28 cellular contexts compared by ENCODE assay signal in the genomic region with DNA sequence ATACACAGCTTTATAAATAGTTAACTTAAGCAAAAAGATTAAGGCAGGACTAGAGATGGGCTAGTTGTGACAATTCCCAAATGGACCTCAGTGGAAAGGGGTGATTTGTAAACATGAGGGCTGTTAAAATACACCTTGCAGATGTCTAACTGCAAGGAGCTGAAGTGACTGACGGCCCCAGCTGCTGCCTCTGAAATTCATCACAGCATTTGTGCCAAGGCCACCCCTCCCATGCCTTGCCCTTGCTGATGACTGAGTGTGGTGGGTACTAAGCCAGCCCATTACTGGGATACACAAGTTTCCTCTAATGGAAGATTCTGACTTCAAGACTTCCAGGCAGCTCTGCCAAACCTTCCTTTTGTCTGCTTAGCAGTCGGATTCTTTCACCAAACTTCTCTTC. TPM values are rescaled to one million over a fixed set of nuclear protein-coding genes. Genes with fewer than 3 reads are reported as not detected.
"Had no signal": no experiment of that assay in that cellular context is flagged by ENCODE, and none has a peak within 500 bp of the region (broad histone marks: within the 10 kb centered on the region; RNA-seq: fewer than 3 reads in every experiment).

No MANE protein-coding gene starts in this region.

- H3K36me3 ChIP-seq: colonic mucosa, gastrocnemius medialis, heart right ventricle, left lung, prostate gland, right atrium auricular region, spleen, transverse colon, upper lobe of right lung, uterus had no signal

- H3K9me3 Mint-ChIP-seq: dendritic cell treated with granulocyte-macrophage colony-stimulating factor and Interleukin-4, amounts not matched to agents 40 ng/mL and 50 ng/mL, for 4 days; stimulated activated naive B cell treated with anti-CD40 and anti-IgM and Interleukin-4, amounts not matched to agents 10 μg/mL and 1 μg/mL and 100 μg/mL, for 72 hours; stimulated activated naive CD8-positive, alpha-beta T cell treated with anti-CD3 and anti-CD28 coated beads, Interleukin-15, Interleukin-2, amounts not matched to agents 100 ng/mL and 50 ng/mL, for 24 hours had no signal

- H3K4me1 ChIP-seq: colonic mucosa, gastrocnemius medialis, heart right ventricle, left lung, prostate gland, right atrium auricular region, spleen, transverse colon, upper lobe of right lung, uterus had no signal

- H3K9me3 ChIP-seq: colonic mucosa, gastrocnemius medialis, heart right ventricle, left lung, prostate gland, right atrium auricular region, spleen, transverse colon, upper lobe of right lung, uterus had no signal

- H3K4me1 Mint-ChIP-seq: endodermal cell; nephron progenitor cell; stimulated activated naive B cell treated with anti-CD40 and anti-IgM and Interleukin-4, amounts not matched to agents 10 μg/mL and 1 μg/mL and 100 μg/mL, for 72 hours had no signal

- H3K4me3 Mint-ChIP-seq: dendritic cell treated with granulocyte-macrophage colony-stimulating factor and Interleukin-4, amounts not matched to agents 40 ng/mL and 50 ng/mL, for 4 days; endodermal cell; naive thymus-derived CD8-positive, alpha-beta T cell; nephron progenitor cell; stimulated activated naive B cell treated with anti-CD40 and anti-IgM and Interleukin-4, amounts not matched to agents 10 μg/mL and 1 μg/mL and 100 μg/mL, for 72 hours; stimulated activated naive CD8-positive, alpha-beta T cell treated with anti-CD3 and anti-CD28 coated beads, Interleukin-15, Interleukin-2, amounts not matched to agents 100 ng/mL and 50 ng/mL, for 24 hours had no signal

- H3K27ac ChIP-seq: colonic mucosa, epithelial cell of prostate, gastrocnemius medialis, heart right ventricle, left lung, prostate gland, right atrium auricular region, spleen, transverse colon, upper lobe of right lung, uterus had no signal

- H3K36me3 Mint-ChIP-seq: naive thymus-derived CD8-positive, alpha-beta T cell; stimulated activated naive B cell treated with anti-CD40 and anti-IgM and Interleukin-4, amounts not matched to agents 10 μg/mL and 1 μg/mL and 100 μg/mL, for 72 hours had no signal

- H3K27ac Mint-ChIP-seq: dendritic cell treated with granulocyte-macrophage colony-stimulating factor and Interleukin-4, amounts not matched to agents 40 ng/mL and 50 ng/mL, for 4 days; endodermal cell; naive thymus-derived CD8-positive, alpha-beta T cell; nephron progenitor cell; stimulated activated naive B cell treated with anti-CD40 and anti-IgM and Interleukin-4, amounts not matched to agents 10 μg/mL and 1 μg/mL and 100 μg/mL, for 72 hours; stimulated activated naive CD8-positive, alpha-beta T cell treated with anti-CD3 and anti-CD28 coated beads, Interleukin-15, Interleukin-2, amounts not matched to agents 100 ng/mL and 50 ng/mL, for 24 hours had no signal

- H3K4me3 ChIP-seq: colonic mucosa, gastrocnemius medialis, heart right ventricle, left lung, prostate gland, right atrium auricular region, spleen, transverse colon, upper lobe of right lung, uterus had no signal

- H3K27me3 ChIP-seq: gastrocnemius medialis, right atrium auricular region, transverse colon, upper lobe of right lung, uterus had no signal

- DNase-seq: colonic mucosa; effector CD8-positive, alpha-beta T cell; endodermal cell; foreskin fibroblast; gastrocnemius medialis; heart right ventricle; hippocampal formation; left cardiac atrium; left lung; mesenchymal stem cell; midbrain; naive thymus-derived CD8-positive, alpha-beta T cell; nephron progenitor cell; nucleus accumbens; spleen; stimulated activated CD4-positive, alpha-beta T cell treated with anti-CD3 and anti-CD28 coated beads, Interleukin-4, amount 100 ng/mL, for 4 hours; stimulated activated naive B cell treated with anti-CD40 and anti-IgM and Interleukin-4, amounts not matched to agents 10 μg/mL and 1 μg/mL and 100 μg/mL, for 72 hours; transverse colon; upper lobe of right lung; uterus had no signal

RNA-seq across cellular contexts. Expression of a gene that starts 23.7 kb away (rescaled TPM):
- total RNA-seq: endodermal cell; glomerular endothelial cell; lung microvascular endothelial cell; naive thymus-derived CD8-positive, alpha-beta T cell; osteocyte; right atrium auricular region; transverse colon had no signal
- polyA plus RNA-seq: heart right ventricle; naive thymus-derived CD8-positive, alpha-beta T cell had no signal
